19 cellular contexts compared by ENCODE assay signal in genomic region chr4:150230556-150230955, GRCh38.
DNase-seq lines count a peak whose midpoint lies in the region; ATAC-seq, FAIRE-seq and TF ChIP-seq lines count a peak whose summit lies in the region.
"Had no signal": no experiment of that assay in that cellular context is flagged by ENCODE, and none has a peak within 500 bp of the region (broad histone marks: within the 10 kb centered on the region; RNA-seq: fewer than 3 reads in every experiment).

No MANE protein-coding gene starts in this region.

- peaks cover 34% of the 10 kb centered on the region for H3F3A ChIP-seq in GM23248 (ENCODE audit: insufficient read depth)

- H2AFZ ChIP-seq in endothelial cell of umbilical vein (ENCODE audit: low read depth, low read length), result no peak overlapping the region
- H2AFZ ChIP-seq in GM23248, result no peak overlapping the region

- H3K9me2 ChIP-seq in GM23248 (ENCODE audit: insufficient read depth), result no peaks in the 10 kb centered on the region

- POLR2A ChIA-PET in A673 (lab: Charles Lee; ENCODE audit: low non-redundant PET), result interaction anchor here (0.6 kb wide), 1 partner anchor 50 kb away, joined by 3 read pairs; no protein-coding TSS in a partner anchor
- POLR2A ChIA-PET in endothelial cell of umbilical vein (lab: Charles Lee), result no interaction called here

- DNase-seq in A673 (ENCODE audit: low spot score), result peak; percentile 53
- DNase-seq in NCI-H446 (lab: John Stamatoyannopoulos, UW), result peak; percentile 33 to 81
- peak; percentile 20 for DNase-seq in endothelial cell of umbilical vein (ENCODE audit: low read depth, low spot score)
- no peak for DNase-seq in Right ventricle myocardium superior
- DNase-seq in GM23248, result no peak
- DNase-seq in NCI-H345 (lab: John Stamatoyannopoulos, UW), result no peak
- DNase-seq in AML-193 (lab: John Stamatoyannopoulos, UW), result no peak
- DNase-seq: Caco-2; CD4-positive, alpha-beta T cell; KG1; NCI-H2029 treated with DMSO at 0.1 percent for 48 hours; NCI-H524 treated with DMSO at 0.1 percent for 48 hours; RPMI8226; T-helper 1 cell; T-helper 9 cell had no signal

- no peak for TF ChIP-seq CTCF in A673 (conservative IDR thresholded peaks at IDR 0.05; ENCODE audit: low read depth, low read length)
- no peak for TF ChIP-seq CTCF in endothelial cell of umbilical vein (IDR thresholded peaks at IDR 0.05; ENCODE audit: extremely low read depth in 1 of 2, insufficient read depth in 1 of 2, low read depth in 1 of 2, low read length in 2 of 2)

- H3K4me1 ChIP-seq in A673 (ENCODE audit: insufficient read depth, low read length, poor library complexity, severe bottlenecking) (peaks cover 25% of the 10 kb centered on the region), endothelial cell of umbilical vein (ENCODE audit: control insufficient read depth, extremely low read depth, insufficient read depth, low read length) (peaks cover 26% of the 10 kb centered on the region), GM23248 (ENCODE audit: insufficient read depth) (peaks cover 33% of the 10 kb centered on the region)
- peaks cover 0 to 24% (median 19%) of the 10 kb centered on the region in 10 experiments; a peak in 15 of 20 replicates for H3K4me1 ChIP-seq in BLaER1 treated with 17β-estradiol and CSF1 and Interleukin-3, amounts not matched to agents 10 nM and 100 nM
- H3K4me1 ChIP-seq: Caco-2 had no signal

- no peaks in the 10 kb centered on the region for H4K20me1 ChIP-seq in BLaER1 treated with 17β-estradiol and CSF1 and Interleukin-3, amounts not matched to agents 10 nM and 100 nM
- H4K20me1 ChIP-seq in endothelial cell of umbilical vein (replicated peaks; ENCODE audit: control insufficient read depth, extremely low read depth, insufficient read depth, low read length) (no peaks in the 10 kb centered on the region), GM23248 (ENCODE audit: insufficient read depth) (no peaks in the 10 kb centered on the region)

- H3K4me2 ChIP-seq in BLaER1 treated with 17β-estradiol and CSF1 and Interleukin-3, amounts not matched to agents 10 nM and 100 nM, result peak overlapping the region in 8 of 11 experiments; percentile 34 to 74 (median 55); a peak in 16 of 22 replicates
- no peak overlapping the region for H3K4me2 ChIP-seq in endothelial cell of umbilical vein (ENCODE audit: insufficient read depth, low read length)
- no peak overlapping the region for H3K4me2 ChIP-seq in GM23248 (ENCODE audit: unreplicated experiment)

- no peaks in the 10 kb centered on the region for H3K9me1 ChIP-seq in endothelial cell of umbilical vein (replicated peaks; ENCODE audit: control insufficient read depth, extremely low read depth, insufficient read depth, low read length)

- in situ Hi-C loops in GM23248 (cut with MboI), result no loop called here

- H3K79me2 ChIP-seq in endothelial cell of umbilical vein (ENCODE audit: control insufficient read depth, insufficient read depth, low read length), result no peaks in the 10 kb centered on the region
- no peaks in the 10 kb centered on the region for H3K79me2 ChIP-seq in GM23248 (ENCODE audit: insufficient read depth)

- dilution Hi-C loops in endothelial cell of umbilical vein (cut with MboI; ENCODE audit: extremely low pct_ligation_motif_present, low sequenced_read_pairs), result no loop called here

- no peaks in the 10 kb centered on the region for H3K27me3 ChIP-seq in A673 (replicated peaks; ENCODE audit: insufficient read depth, low read depth, low read length, poor library complexity)
- no peaks in the 10 kb centered on the region for H3K27me3 ChIP-seq in BLaER1 treated with 17β-estradiol and CSF1 and Interleukin-3, amounts not matched to agents 10 nM and 100 nM
- no peaks in the 10 kb centered on the region for H3K27me3 ChIP-seq in endothelial cell of umbilical vein (ENCODE audit: control insufficient read depth in 2 of 2, insufficient read depth in 2 of 2, low read length in 2 of 2)
- no peaks in the 10 kb centered on the region for H3K27me3 ChIP-seq in GM23248 (replicated peaks; ENCODE audit: insufficient read depth)

- FAIRE-seq in endothelial cell of umbilical vein (lab: Jason Lieb, UNC), result no peak
- FAIRE-seq: GM12892, GM18507, HepG2 had no signal

- intact Hi-C loops in A673 (cut with micrococcal nuclease; ENCODE audit: unreplicated experiment), result no loop called here
- intact Hi-C loops in endothelial cell of umbilical vein (cut with micrococcal nuclease), result no loop called here
- intact Hi-C loops in Right ventricle myocardium superior (cut with DNase I), result no loop called here

- BruUV-seq in A673 (replicated peaks; lab: Mats Ljungman, UMichigan), result no TSS peak
- no TSS peak for BruUV-seq in endothelial cell of umbilical vein (replicated peaks; lab: Mats Ljungman, UMichigan)

- ATAC-seq in Right ventricle myocardium superior (ENCODE audit: poor library complexity), result no peak
- ATAC-seq: HepG2 had no signal

- H3K36me3 ChIP-seq in A673 (ENCODE audit: insufficient read depth, low read length, poor library complexity, severe bottlenecking) (no peaks in the 10 kb centered on the region), endothelial cell of umbilical vein (ENCODE audit: control insufficient read depth in 2 of 2, extremely low read depth in 1 of 2, insufficient read depth in 2 of 2, low read length in 2 of 2) (no peaks in the 10 kb centered on the region), GM23248 (ENCODE audit: low read depth) (no peaks in the 10 kb centered on the region)
- peaks cover 9 to 37% (median 23%) of the 10 kb centered on the region in 11 experiments; a peak in 19 of 22 replicates for H3K36me3 ChIP-seq in BLaER1 treated with 17β-estradiol and CSF1 and Interleukin-3, amounts not matched to agents 10 nM and 100 nM

- H3K4me3 ChIP-seq in A673 (ENCODE audit: low read depth, low read length, poor library complexity, severe bottlenecking) (no peak overlapping the region), endothelial cell of umbilical vein (replicated peaks in 1 of 3; ENCODE audit: insufficient read depth in 1 of 3, low read depth in 1 of 3, low read length in 3 of 3) (no peak overlapping the region), GM23248 (no peak overlapping the region)
- H3K4me3 ChIP-seq in BLaER1 treated with 17β-estradiol and CSF1 and Interleukin-3, amounts not matched to agents 10 nM and 100 nM, result no peak overlapping the region

- CTCF ChIA-PET in A673 (lab: Charles Lee), result interaction anchor here (1.1 to 1.4 kb wide), 2 partner anchors 12 to 13 kb away, joined by 4 read pairs; no protein-coding TSS in a partner anchor
- CTCF ChIA-PET in endothelial cell of umbilical vein (lab: Charles Lee), result interaction anchor here (1.3 to 4.5 kb wide), 4 partner anchors 12 to 636 kb away, joined by 3 to 40 read pairs (median 11); no protein-coding TSS in a partner anchor

- peak overlapping the region in 3 of 11 experiments; percentile 29 to 51 (median 32); a peak in 4 of 22 replicates for H3K9ac ChIP-seq in BLaER1 treated with 17β-estradiol and CSF1 and Interleukin-3, amounts not matched to agents 10 nM and 100 nM
- no peak overlapping the region for H3K9ac ChIP-seq in endothelial cell of umbilical vein (replicated peaks; ENCODE audit: extremely low read depth, insufficient read depth, low read length)
- H3K9ac ChIP-seq in GM23248, result no peak overlapping the region

- TF ChIP-seq POLR2A in endothelial cell of umbilical vein (IDR thresholded peaks at IDR 0.05; ENCODE audit: low read depth, low read length), result no peak

- H3K27ac ChIP-seq in A673 (ENCODE audit: low read depth, low read length, poor library complexity, severe bottlenecking) (peak overlapping the region; percentile 11), endothelial cell of umbilical vein (ENCODE audit: insufficient read depth, low read depth, low read length) (no peak overlapping the region), GM23248 (no peak overlapping the region)
- H3K27ac ChIP-seq in BLaER1 treated with 17β-estradiol and CSF1 and Interleukin-3, amounts not matched to agents 10 nM and 100 nM, result peak overlapping the region in 6 of 11 experiments; percentile 21 to 68 (median 52); a peak in 7 of 22 replicates

- no peaks in the 10 kb centered on the region for H3K9me3 ChIP-seq in A673 (ENCODE audit: low read depth, low read length, poor library complexity, severe bottlenecking)
- peaks cover 0 to 10% (median 0%) of the 10 kb centered on the region in 11 experiments; a peak in 4 of 22 replicates for H3K9me3 ChIP-seq in BLaER1 treated with 17β-estradiol and CSF1 and Interleukin-3, amounts not matched to agents 10 nM and 100 nM (replicated peaks in 1 of 11)
- no peaks in the 10 kb centered on the region for H3K9me3 ChIP-seq in endothelial cell of umbilical vein (replicated peaks; ENCODE audit: control insufficient read depth, insufficient read depth, low read length)
- H3K9me3 ChIP-seq in GM23248 (ENCODE audit: low read depth), result no peaks in the 10 kb centered on the region
- H3K9me3 ChIP-seq: Caco-2 had no signal

- WGBS in GM23248 (ENCODE audit: low coverage in 1 of 2, low lambda C conversion rate in 2 of 2, missing lambda C conversion rate in 2 of 2), 2 experiments, result 97 to 98% methylated on average over 3 of the region's 3 CpGs

TF ChIP-seq in endothelial cell of umbilical vein, 7 proteins besides CTCF, POLR2A, EP300 and RAD21:
- TF ChIP-seq FOS (IDR thresholded peaks at IDR 0.05; ENCODE audit: borderline replicate concordance, insufficient read depth, low read length), result no peak
- no peak for TF ChIP-seq POLR2AphosphoS5 (IDR thresholded peaks at IDR 0.05; ENCODE audit: insufficient read depth, low read depth, low read length)
- TF ChIP-seq JUN (IDR thresholded peaks at IDR 0.05; ENCODE audit: borderline replicate concordance, insufficient read depth, insufficient read length, low read depth), result no peak
- TF ChIP-seq MAX (IDR thresholded peaks at IDR 0.05; ENCODE audit: insufficient read depth, insufficient read length), result no peak
- TF ChIP-seq GATA2 (IDR thresholded peaks at IDR 0.05; ENCODE audit: insufficient read depth, insufficient read length, low read depth, low read length), result no peak
- TF ChIP-seq MYC (IDR thresholded peaks at IDR 0.05; ENCODE audit: low read depth, low read length), result no peak
- TF ChIP-seq EZH2 (IDR thresholded peaks at IDR 0.05; ENCODE audit: borderline replicate concordance, low read depth, low read length, severe bottlenecking), result no peak

Comparison
In these comparisons a context has a peak if more than half of its experiments do, and no peak if none do; other contexts are left out.
1. DNase-seq: peak in A673 (single experiment), NCI-H446 (2 of 2) and endothelial cell of umbilical vein (single experiment); none in Right ventricle myocardium superior (single experiment), GM23248 (single experiment), NCI-H345 (single experiment) and AML-193 (0 of 2).
2. H3K27ac ChIP-seq: peak in A673 (single experiment) and BLaER1 treated with 17β-estradiol and CSF1 and Interleukin-3, amounts not matched to agents 10 nM and 100 nM (6 of 11); none in endothelial cell of umbilical vein (single experiment) and GM23248 (single experiment).
3. H3K4me2 ChIP-seq: peak in BLaER1 treated with 17β-estradiol and CSF1 and Interleukin-3, amounts not matched to agents 10 nM and 100 nM (8 of 11); none in endothelial cell of umbilical vein (single experiment) and GM23248 (single experiment).